In the genomic region with DNA sequence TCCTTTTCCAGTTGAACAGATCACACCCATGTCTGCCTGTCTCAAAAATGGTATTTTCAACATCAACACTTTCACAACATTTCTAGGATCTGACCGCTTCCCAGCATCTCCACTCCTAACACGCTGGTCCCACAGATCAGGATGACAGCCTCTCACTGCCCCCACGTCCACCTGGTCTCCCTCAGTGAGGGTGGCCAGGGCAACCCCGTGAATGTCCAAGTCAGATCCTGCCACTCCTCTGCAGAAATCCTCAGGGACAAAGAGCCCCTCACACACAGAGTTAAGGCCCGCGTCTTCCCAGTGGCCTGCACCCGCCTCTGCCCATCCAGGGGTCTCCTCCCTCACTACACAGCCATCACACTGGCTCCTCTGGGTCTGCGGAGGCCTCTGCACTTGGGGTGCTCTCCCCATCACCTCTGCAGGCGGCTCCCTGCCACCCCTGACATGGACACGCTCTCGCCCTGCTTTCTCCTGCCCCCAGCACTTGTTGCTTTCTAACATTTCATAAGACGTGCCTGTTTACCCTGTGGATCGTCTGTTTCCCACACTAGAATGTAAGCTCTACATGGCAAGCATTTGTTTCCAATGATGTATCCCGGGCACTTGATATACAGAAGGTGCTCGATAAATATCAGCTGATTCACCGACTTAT, we compare ENCODE assay signal across 1 cellular context.
A peak's percentile ranks its signal among the peaks of the same experiment; 100 is the strongest.
TF ChIP-seq lines count a peak whose summit lies in the region.

No MANE protein-coding gene starts in this region.

TF ChIP-seq in GM12878, 131 proteins besides CTCF, POLR2A, EP300 and RAD21:
- no peak for TF ChIP-seq YBX1 (IDR thresholded peaks at IDR 0.05)
- TF ChIP-seq, protein P1, sequence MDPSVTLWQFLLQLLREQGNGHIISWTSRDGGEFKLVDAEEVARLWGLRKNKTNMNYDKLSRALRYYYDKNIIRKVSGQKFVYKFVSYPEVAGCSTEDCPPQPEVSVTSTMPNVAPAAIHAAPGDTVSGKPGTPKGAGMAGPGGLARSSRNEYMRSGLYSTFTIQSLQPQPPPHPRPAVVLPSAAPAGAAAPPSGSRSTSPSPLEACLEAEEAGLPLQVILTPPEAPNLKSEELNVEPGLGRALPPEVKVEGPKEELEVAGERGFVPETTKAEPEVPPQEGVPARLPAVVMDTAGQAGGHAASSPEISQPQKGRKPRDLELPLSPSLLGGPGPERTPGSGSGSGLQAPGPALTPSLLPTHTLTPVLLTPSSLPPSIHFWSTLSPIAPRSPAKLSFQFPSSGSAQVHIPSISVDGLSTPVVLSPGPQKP (IDR thresholded peaks at IDR 0.05; ENCODE audit: low read depth, low read length) = no peak
- no peak for TF ChIP-seq SRF (IDR thresholded peaks at IDR 0.05; ENCODE audit: low read depth in 2 of 2, low read length in 2 of 2)
- peak; percentile 16; the same call in 1 of the 2 replicates for TF ChIP-seq TCF12 (IDR thresholded peaks at IDR 0.05; ENCODE audit: low read depth, low read length)
- TF ChIP-seq, protein P2, sequence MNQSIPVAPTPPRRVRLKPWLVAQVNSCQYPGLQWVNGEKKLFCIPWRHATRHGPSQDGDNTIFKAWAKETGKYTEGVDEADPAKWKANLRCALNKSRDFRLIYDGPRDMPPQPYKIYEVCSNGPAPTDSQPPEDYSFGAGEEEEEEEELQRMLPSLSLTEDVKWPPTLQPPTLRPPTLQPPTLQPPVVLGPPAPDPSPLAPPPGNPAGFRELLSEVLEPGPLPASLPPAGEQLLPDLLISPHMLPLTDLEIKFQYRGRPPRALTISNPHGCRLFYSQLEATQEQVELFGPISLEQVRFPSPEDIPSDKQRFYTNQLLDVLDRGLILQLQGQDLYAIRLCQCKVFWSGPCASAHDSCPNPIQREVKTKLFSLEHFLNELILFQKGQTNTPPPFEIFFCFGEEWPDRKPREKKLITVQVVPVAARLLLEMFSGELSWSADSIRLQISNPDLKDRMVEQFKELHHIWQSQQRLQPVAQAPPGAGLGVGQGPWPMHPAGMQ (IDR thresholded peaks at IDR 0.05; ENCODE audit: borderline replicate concordance) = no peak
